Comparison of ENCODE assay signal across 8 cellular contexts in genomic region chr19:40717325-40717879, GRCh38. TPM values are rescaled to one million over a fixed set of nuclear protein-coding genes. Genes with fewer than 3 reads are reported as not detected.
DNase-seq lines count a peak whose midpoint lies in the region; ATAC-seq lines count a peak whose summit lies in the region.

No MANE protein-coding gene starts in this region.

- H3K4me3 ChIP-seq in iPS-18a (ENCODE audit: low read length), result peak overlapping the region; percentile 73

- H3K4me3 Mint-ChIP-seq in stimulated activated memory B cell treated with anti-CD40 and anti-IgM and Interleukin-4, amounts not matched to agents 10 μg/mL and 1 μg/mL and 100 μg/mL, for 72 hours, result peak overlapping the region; percentile 77

- H3K27ac Mint-ChIP-seq in activated naive CD4-positive, alpha-beta T cell treated with anti-CD3 and anti-CD28 coated beads, Interleukin-2, amount 50 U/mL, for 72 hours, result peak overlapping the region; percentile 36 to 96
- peak overlapping the region; percentile 83 for H3K27ac Mint-ChIP-seq in stimulated activated memory B cell treated with anti-CD40 and anti-IgM and Interleukin-4, amounts not matched to agents 10 μg/mL and 1 μg/mL and 100 μg/mL, for 72 hours

- peaks cover 70% of the 10 kb centered on the region for H3K4me1 Mint-ChIP-seq in stimulated activated memory B cell treated with anti-CD40 and anti-IgM and Interleukin-4, amounts not matched to agents 10 μg/mL and 1 μg/mL and 100 μg/mL, for 72 hours

- ATAC-seq in left cardiac atrium (no peak), HG03439 (IDR thresholded peaks at IDR 0.05; ENCODE audit: unreplicated experiment) (no peak), GM19452 (IDR thresholded peaks at IDR 0.05; ENCODE audit: unreplicated experiment) (no peak)
- no peak for ATAC-seq in activated naive CD4-positive, alpha-beta T cell treated with anti-CD3 and anti-CD28 coated beads, Interleukin-2, amount 50 U/mL, for 72 hours
- no peak for ATAC-seq in stimulated activated memory B cell treated with anti-CD40 and anti-IgM and Interleukin-4, amounts not matched to agents 10 μg/mL and 1 μg/mL and 100 μg/mL, for 72 hours

- peaks cover 25% of the 10 kb centered on the region for H3K4me1 ChIP-seq in iPS-18a (ENCODE audit: control insufficient read depth, low read depth, low read length)

- DNase-seq in cardiac septum (ENCODE audit: low spot score), result peak; percentile 81
- no peak for DNase-seq in left cardiac atrium
- no peak for DNase-seq in activated naive CD4-positive, alpha-beta T cell treated with anti-CD3 and anti-CD28 coated beads, Interleukin-2, amount 50 U/mL, for 72 hours (ENCODE audit: low spot score in 2 of 2)
- no peak for DNase-seq in SIG-M5 (lab: John Stamatoyannopoulos, UW)

- H3K36me3 Mint-ChIP-seq in activated naive CD4-positive, alpha-beta T cell treated with anti-CD3 and anti-CD28 coated beads, Interleukin-2, amount 50 U/mL, for 72 hours, result peaks cover 5 to 17% of the 10 kb centered on the region in 2 donors
- H3K36me3 Mint-ChIP-seq in stimulated activated memory B cell treated with anti-CD40 and anti-IgM and Interleukin-4, amounts not matched to agents 10 μg/mL and 1 μg/mL and 100 μg/mL, for 72 hours, result peaks cover 26% of the 10 kb centered on the region

- peaks cover 8% of the 10 kb centered on the region for H3K36me3 ChIP-seq in iPS-18a (ENCODE audit: control insufficient read depth, low read depth, low read length)

- no peaks in the 10 kb centered on the region for H3K9me3 Mint-ChIP-seq in activated naive CD4-positive, alpha-beta T cell treated with anti-CD3 and anti-CD28 coated beads, Interleukin-2, amount 50 U/mL, for 72 hours
- no peaks in the 10 kb centered on the region for H3K9me3 Mint-ChIP-seq in stimulated activated memory B cell treated with anti-CD40 and anti-IgM and Interleukin-4, amounts not matched to agents 10 μg/mL and 1 μg/mL and 100 μg/mL, for 72 hours

- no peak overlapping the region for H3K27ac ChIP-seq in iPS-18a (ENCODE audit: low read length)

- H3K9ac ChIP-seq in iPS-18a (ENCODE audit: low read length), result peak overlapping the region; percentile 68

- no peaks in the 10 kb centered on the region for H3K27me3 ChIP-seq in iPS-18a (ENCODE audit: control insufficient read depth, insufficient read depth, low read length)

- no peaks in the 10 kb centered on the region for H3K9me3 ChIP-seq in iPS-18a (ENCODE audit: control insufficient read depth, low read depth, low read length)

- no peaks in the 10 kb centered on the region for H3K27me3 Mint-ChIP-seq in stimulated activated memory B cell treated with anti-CD40 and anti-IgM and Interleukin-4, amounts not matched to agents 10 μg/mL and 1 μg/mL and 100 μg/mL, for 72 hours

- intact Hi-C loops in cardiac septum (cut with DNase I), result loop anchor here (5.0 to 10.0 kb wide), 3 partner anchors 115 to 1303 kb away; partner anchors contain the start of genes LTBP4, PLEKHG2 and SERTAD3
- intact Hi-C loops in left cardiac atrium (cut with DNase I), result loop anchor here (5.0 kb wide), 2 partner anchors 35 to 85 kb away; partner anchors contain the start of genes ACTMAP (in 1 of the 2) and SNRPA (in 1 of the 2)

RNA-seq across cellular contexts. Expression of gene ITPKC, which starts 0.5 kb away (rescaled TPM):
- total RNA-seq in cardiac septum (10.0 TPM), left cardiac atrium (10 to 100 TPM; 12.4 to 17.6 TPM)
- 1 to 10 TPM; 8.3 to 9.4 TPM for total RNA-seq in activated naive CD4-positive, alpha-beta T cell treated with anti-CD3 and anti-CD28 coated beads, Interleukin-2, amount 50 U/mL, for 72 hours

RNA-seq across cellular contexts. Expression of gene COQ8B, which starts 0.7 kb away (rescaled TPM):
- 18.1 TPM for total RNA-seq in cardiac septum
- 10 to 100 TPM; 20.1 to 32.0 TPM for total RNA-seq in left cardiac atrium
- 10 to 100 TPM; 25.5 to 39.8 TPM for total RNA-seq in activated naive CD4-positive, alpha-beta T cell treated with anti-CD3 and anti-CD28 coated beads, Interleukin-2, amount 50 U/mL, for 72 hours

RNA-seq across cellular contexts. Expression of gene NUMBL, which starts 27.0 kb away (rescaled TPM):
- 20.7 TPM for total RNA-seq in cardiac septum
- 10 to 100 TPM; 17.6 to 24.6 TPM for total RNA-seq in left cardiac atrium
- 10 to 100 TPM; 18.0 to 20.2 TPM for total RNA-seq in activated naive CD4-positive, alpha-beta T cell treated with anti-CD3 and anti-CD28 coated beads, Interleukin-2, amount 50 U/mL, for 72 hours

RNA-seq across cellular contexts. Expression of gene ACTMAP, which starts 32.9 kb away (rescaled TPM):
- total RNA-seq in cardiac septum, result 9.2 TPM
- total RNA-seq in left cardiac atrium, result 1 to 10 TPM; 4.2 to 6.2 TPM
- total RNA-seq in activated naive CD4-positive, alpha-beta T cell treated with anti-CD3 and anti-CD28 coated beads, Interleukin-2, amount 50 U/mL, for 72 hours, result 10 to 100 TPM; 21.4 to 23.2 TPM

RNA-seq across cellular contexts. Expression of gene SNRPA, which starts 33.6 kb away (rescaled TPM):
- total RNA-seq in cardiac septum (32.9 TPM), left cardiac atrium (10 to 100 TPM; 23.1 to 34.9 TPM)
- total RNA-seq in activated naive CD4-positive, alpha-beta T cell treated with anti-CD3 and anti-CD28 coated beads, Interleukin-2, amount 50 U/mL, for 72 hours, result 100 to 1,000 TPM; 197 to 227 TPM
